9 cellular contexts compared by ENCODE assay signal in genomic region chr11:104897891-104898684, GRCh38. TPM values are rescaled to one million over a fixed set of nuclear protein-coding genes. Genes with fewer than 3 reads are reported as not detected.
A peak's percentile ranks its signal among the peaks of the same experiment; 100 is the strongest.
DNase-seq lines count a peak whose midpoint lies in the region; ATAC-seq lines count a peak whose summit lies in the region.
"Had no signal": no experiment of that assay in that cellular context is flagged by ENCODE, and none has a peak within 500 bp of the region (broad histone marks: within the 10 kb centered on the region; RNA-seq: fewer than 3 reads in every experiment).

TSS of gene CASP12 (minus strand) at chr11:104898460.

- DNase-seq in adipocyte (ENCODE audit: low read depth) (peak; percentile 20), mesenchymal stem cell (peak; percentile 72), DMS114 treated with DMSO at 0.1 percent for 48 hours (lab: John Stamatoyannopoulos, UW; ENCODE audit: unreplicated experiment) (no peak), AG20443 (ENCODE audit: low spot score) (no peak), NCI-H1048 (lab: John Stamatoyannopoulos, UW) (no peak), NCI-H2196 treated with DMSO at 0.1 percent for 48 hours (lab: John Stamatoyannopoulos, UW; ENCODE audit: unreplicated experiment) (no peak)
- DNase-seq: DMS53 had no signal

- no peak within 1 kb of the TSS for H4K91ac ChIP-seq in mesenchymal stem cell (ENCODE audit: low read length)

- ATAC-seq in GM21447 (IDR thresholded peaks at IDR 0.05; ENCODE audit: unreplicated experiment): peak; percentile 87

- H3K79me1 ChIP-seq in mesenchymal stem cell (replicated peaks; ENCODE audit: low read length, poor library complexity, severe bottlenecking): no peaks in the 10 kb centered on the region

- no peak within 1 kb of the TSS for H2BK120ac ChIP-seq in mesenchymal stem cell (ENCODE audit: low read depth, low read length)

- peak within 1 kb of the TSS; percentile 71 for H2AFZ ChIP-seq in ACC112 (ENCODE audit: low read length, unreplicated experiment)
- H2AFZ ChIP-seq in mesenchymal stem cell (ENCODE audit: low read depth, low read length): peak within 1 kb of the TSS; percentile 71

- H2BK15ac ChIP-seq in mesenchymal stem cell (ENCODE audit: low read depth, poor library complexity, severe bottlenecking): peak within 1 kb of the TSS; percentile 89

- H3K18ac ChIP-seq in mesenchymal stem cell (ENCODE audit: low read depth in 1 of 2, low read length in 2 of 2): peak within 1 kb of the TSS; percentile 82 to 84

- no peaks in the 10 kb centered on the region for H3K79me2 ChIP-seq in ACC112 (ENCODE audit: control insufficient read depth, insufficient read depth, low read length, unreplicated experiment)

- H2BK12ac ChIP-seq in mesenchymal stem cell (ENCODE audit: low read length in 2 of 2): peak within 1 kb of the TSS; percentile 90 to 92

- H3K4me2 ChIP-seq in mesenchymal stem cell (ENCODE audit: low read length, poor library complexity, severe bottlenecking): no peak within 1 kb of the TSS

- H3K27ac ChIP-seq in ACC112 (ENCODE audit: low read depth, low read length) (no peak within 1 kb of the TSS), mesenchymal stem cell (ENCODE audit: low read length, poor library complexity, severe bottlenecking) (no peak within 1 kb of the TSS)

- H3K36me3 ChIP-seq in ACC112 (ENCODE audit: insufficient read depth, low read length): no peaks in the 10 kb centered on the region
- no peaks in the 10 kb centered on the region for H3K36me3 ChIP-seq in adipocyte (ENCODE audit: control insufficient read depth, insufficient read depth, low read length, severe bottlenecking)
- no peaks in the 10 kb centered on the region for H3K36me3 ChIP-seq in mesenchymal stem cell (ENCODE audit: control insufficient read depth in 1 of 2, insufficient read depth in 2 of 2, low read depth in 1 of 2, low read length in 2 of 2)

- H3K4me1 ChIP-seq in ACC112 (ENCODE audit: control insufficient read depth, insufficient read depth, low read length, unreplicated experiment) (peaks cover 13% of the 10 kb centered on the region), adipocyte (ENCODE audit: control insufficient read depth, insufficient read depth, low read length) (peaks cover 36% of the 10 kb centered on the region), mesenchymal stem cell (ENCODE audit: control insufficient read depth, insufficient read depth, low read depth, low read length) (no peaks in the 10 kb centered on the region)

- H3K23ac ChIP-seq in mesenchymal stem cell (ENCODE audit: low read length in 2 of 2): no peak within 1 kb of the TSS

- H3K4ac ChIP-seq in mesenchymal stem cell (ENCODE audit: low read depth in 1 of 2, low read length in 2 of 2): peak within 1 kb of the TSS; percentile 73 to 84

- H3K14ac ChIP-seq in mesenchymal stem cell (ENCODE audit: low read length in 2 of 2): peak within 1 kb of the TSS in 1 of 2 experiments; percentile 71

- H3K4me3 ChIP-seq in ACC112 (ENCODE audit: low read depth, low read length) (no peak within 1 kb of the TSS), adipocyte (ENCODE audit: low read length) (peak within 1 kb of the TSS; percentile 46), mesenchymal stem cell (ENCODE audit: insufficient read depth in 1 of 2, low read depth in 1 of 2, low read length in 2 of 2) (peak within 1 kb of the TSS in 1 of 2 experiments; percentile 46)

- no peak within 1 kb of the TSS for H2AK5ac ChIP-seq in mesenchymal stem cell (ENCODE audit: low read length, severe bottlenecking)

- peak within 1 kb of the TSS; percentile 23 for H4K8ac ChIP-seq in mesenchymal stem cell (ENCODE audit: low read length)

- peak within 1 kb of the TSS; percentile 43 for H3K9ac ChIP-seq in adipocyte (ENCODE audit: low read length)
- H3K9ac ChIP-seq in mesenchymal stem cell (ENCODE audit: low read length): peak within 1 kb of the TSS; percentile 75

- no peak within 1 kb of the TSS for H2BK5ac ChIP-seq in mesenchymal stem cell (ENCODE audit: low read depth, low read length, poor library complexity, severe bottlenecking)

- WGBS in mesenchymal stem cell: 51% methylated on average over 6 of the region's 9 CpGs

- H3K9me3 ChIP-seq in adipocyte (ENCODE audit: control insufficient read depth, low read length) (no peaks in the 10 kb centered on the region), mesenchymal stem cell (ENCODE audit: control insufficient read depth, low read length) (no peaks in the 10 kb centered on the region)

- H3K27me3 ChIP-seq in ACC112 (ENCODE audit: insufficient read depth, low read length): no peaks in the 10 kb centered on the region
- H3K27me3 ChIP-seq in adipocyte (replicated peaks; ENCODE audit: control insufficient read depth, insufficient read depth, low read length): no peaks in the 10 kb centered on the region
- H3K27me3 ChIP-seq in mesenchymal stem cell (ENCODE audit: control insufficient read depth in 1 of 2, insufficient read depth in 1 of 2, low read length in 2 of 2): no peaks in the 10 kb centered on the region

RNA-seq across cellular contexts. Expression of gene CASP12, which starts in this region (rescaled TPM):
- polyA plus RNA-seq in mesenchymal stem cell (2013, experiment 1 of 2): 1.7 TPM
- 2.0 TPM for polyA plus RNA-seq in mesenchymal stem cell (2013, experiment 2 of 2)

Comparison
In these comparisons a context has a peak if more than half of its experiments do, and no peak if none do; other contexts are left out.
1. DNase-seq: peak in adipocyte (single experiment) and mesenchymal stem cell (single experiment); none in DMS114 treated with DMSO at 0.1 percent for 48 hours (single experiment), AG20443 (single experiment), NCI-H1048 (single experiment) and NCI-H2196 treated with DMSO at 0.1 percent for 48 hours (single experiment).